22 cellular contexts compared by ENCODE assay signal in genomic region chr9:122222741-122223140, GRCh38. TPM values are rescaled to one million over a fixed set of nuclear protein-coding genes. Genes with fewer than 3 reads are reported as not detected.
DNase-seq lines count a peak whose midpoint lies in the region; ATAC-seq, FAIRE-seq and TF ChIP-seq lines count a peak whose summit lies in the region.
"Had no signal": no experiment of that assay in that cellular context is flagged by ENCODE, and none has a peak within 500 bp of the region (broad histone marks: within the 10 kb centered on the region; RNA-seq: fewer than 3 reads in every experiment).

No MANE protein-coding gene starts in this region.

- no peak for TF ChIP-seq CTCF in SK-N-SH (IDR thresholded peaks at IDR 0.05)
- TF ChIP-seq CTCF in NB4 (IDR thresholded peaks at IDR 0.05; ENCODE audit: low read depth, low read length) = no peak
- TF ChIP-seq CTCF in bronchial epithelial cell (IDR thresholded peaks at IDR 0.05; ENCODE audit: insufficient read depth, low read length, severe bottlenecking) = no peak

- CTCF ChIA-PET in SK-N-SH (lab: Yijun Ruan, JAX) = interaction anchor here (1.5 kb wide), 1 partner anchor 123 kb away, joined by 8 read pairs; no protein-coding TSS in a partner anchor

- ATAC-seq in SK-N-SH treated with all-trans-retinoic acid at 6 μM for 48 hours (no peak), sciatic nerve (no peak), HG03135 (IDR thresholded peaks at IDR 0.05; ENCODE audit: unreplicated experiment) (no peak), HG02885 (IDR thresholded peaks at IDR 0.05; ENCODE audit: poor library complexity, unreplicated experiment) (no peak)

- no peaks in the 10 kb centered on the region for H4K20me1 ChIP-seq in SK-N-SH (ENCODE audit: insufficient read depth)

- H3K79me2 ChIP-seq in SK-N-SH (ENCODE audit: insufficient read depth) = no peaks in the 10 kb centered on the region

- WGBS in SK-N-SH (ENCODE audit: low lambda C conversion rate) = 38% methylated on average over 5 of the region's 5 CpGs

- intact Hi-C loops in sciatic nerve (cut with DNase I) = no loop called here

- H3K4me2 ChIP-seq in SK-N-SH = no peak overlapping the region

- H3K27me3 ChIP-seq in SK-N-SH (ENCODE audit: insufficient read depth) = peaks cover 99% of the 10 kb centered on the region
- H3K27me3 ChIP-seq in bronchial epithelial cell (ENCODE audit: control insufficient read depth, insufficient read depth, low read length) = peaks cover 82% of the 10 kb centered on the region

- H3K9me3 ChIP-seq in SK-N-SH = no peaks in the 10 kb centered on the region

- H3K9ac ChIP-seq in SK-N-SH = no peak overlapping the region
- H3K9ac ChIP-seq: GM23248 had no signal

- POLR2A ChIA-PET in SK-N-SH (lab: Yijun Ruan, JAX) = no interaction called here

- no peak for TF ChIP-seq EP300 in SK-N-SH (IDR thresholded peaks at IDR 0.05; ENCODE audit: borderline replicate concordance in 1 of 2, low read depth in 1 of 2, low read length in 1 of 2)

- no peak overlapping the region for H2AFZ ChIP-seq in SK-N-SH (ENCODE audit: low read depth)
- H2AFZ ChIP-seq: GM23248 had no signal

- peaks cover 1% of the 10 kb centered on the region for H3F3A ChIP-seq in SK-N-SH (replicated peaks; ENCODE audit: insufficient read depth)

- no peak for TF ChIP-seq RAD21 in SK-N-SH (IDR thresholded peaks at IDR 0.05; ENCODE audit: low read length)

- peak; percentile 13 for FAIRE-seq in bronchial epithelial cell (lab: Jason Lieb, UNC)
- FAIRE-seq: D721Med had no signal

- H3K4me3 ChIP-seq in SK-N-SH (ENCODE audit: low read depth in 2 of 2, low read length in 1 of 2) = no peak overlapping the region
- H3K4me3 ChIP-seq in NB4 (ENCODE audit: low read depth, low read length) = no peak overlapping the region
- no peak overlapping the region for H3K4me3 ChIP-seq in bronchial epithelial cell (ENCODE audit: low read depth, low read length)
- H3K4me3 ChIP-seq: GM23248 had no signal

- no peak for TF ChIP-seq POLR2A in NB4 (IDR thresholded peaks at IDR 0.05; ENCODE audit: extremely low read depth, insufficient read length)

- peak; percentile 21 for DNase-seq in SK-N-SH
- DNase-seq in NB4 (ENCODE audit: low read depth) = peak; percentile 56
- DNase-seq in bronchial epithelial cell (ENCODE audit: low read depth) = no peak
- peak; percentile 44 for DNase-seq in sciatic nerve (ENCODE audit: low spot score)
- DNase-seq in cerebellar nuclear complex (lab: John Stamatoyannopoulos, UW) = no peak
- DNase-seq: 8988T, DMS53, GDM1, GM23248, HCEC 1CT, KG1, NCI-H1417, NCI-H1694 treated with DMSO at 0.1 percent for 48 hours, NCI-H446 treated with DMSO at 0.1 percent for 48 hours, NCI-H526 treated with DMSO at 0.1 percent for 48 hours, Right ventricle myocardium superior, SW 1271 had no signal

- H3K9me2 ChIP-seq in SK-N-SH = no peaks in the 10 kb centered on the region

- H3K4me1 ChIP-seq in SK-N-SH (ENCODE audit: control insufficient read depth in 1 of 2, insufficient read depth in 2 of 2, low read depth in 1 of 2, low read length in 1 of 2) = peaks cover 0 to 10% of the 10 kb centered on the region in 2 experiments; a peak in 2 of 4 replicates

- no peak overlapping the region for H3K27ac ChIP-seq in SK-N-SH (ENCODE audit: low read depth in 2 of 2, low read length in 1 of 2)
- H3K27ac ChIP-seq: C4-2B, GM23248 had no signal

- H3K36me3 ChIP-seq in SK-N-SH (replicated peaks in 1 of 2; ENCODE audit: control insufficient read depth in 1 of 2, insufficient read depth in 2 of 2, low read length in 1 of 2) (no peaks in the 10 kb centered on the region), bronchial epithelial cell (ENCODE audit: control insufficient read depth, insufficient read depth, low read length) (no peaks in the 10 kb centered on the region)

TF ChIP-seq in SK-N-SH, 30 proteins besides CTCF, POLR2A, EP300 and RAD21 (continues in another document):
- TF ChIP-seq RXRA (IDR thresholded peaks at IDR 0.05; ENCODE audit: borderline replicate concordance, low read depth) (no peak), USF2 (IDR thresholded peaks at IDR 0.05; ENCODE audit: borderline replicate concordance, low read depth, low read length) (no peak), REST (IDR thresholded peaks at IDR 0.05; ENCODE audit: low read depth, low read length) (no peak)

TF ChIP-seq in SK-N-SH treated with all-trans-retinoic acid at 6 μM for 48 hours, 23 proteins besides CTCF, POLR2A, EP300 and RAD21 (continues in another document):
- no peak for TF ChIP-seq ESRRG (CRISPR knock-in tag; IDR thresholded peaks at IDR 0.05)
- no peak for TF ChIP-seq ZNF70 (CRISPR knock-in tag; IDR thresholded peaks at IDR 0.05)
- no peak for TF ChIP-seq ZC3H10 (CRISPR knock-in tag; IDR thresholded peaks at IDR 0.05)
- TF ChIP-seq TCF4 (CRISPR knock-in tag; IDR thresholded peaks at IDR 0.05; ENCODE audit: borderline replicate concordance) = no peak
- no peak for TF ChIP-seq TOX (CRISPR knock-in tag; IDR thresholded peaks at IDR 0.05; ENCODE audit: borderline replicate concordance)
- no peak for TF ChIP-seq BACH2 (CRISPR knock-in tag; IDR thresholded peaks at IDR 0.05; ENCODE audit: borderline replicate concordance)
- no peak for TF ChIP-seq OSR1 (CRISPR knock-in tag; IDR thresholded peaks at IDR 0.05)
- no peak for TF ChIP-seq PPARA (CRISPR knock-in tag; IDR thresholded peaks at IDR 0.05; ENCODE audit: borderline replicate concordance)
- TF ChIP-seq CSDC2 (CRISPR knock-in tag; IDR thresholded peaks at IDR 0.05) = no peak
- no peak for TF ChIP-seq POU6F1 (CRISPR knock-in tag; IDR thresholded peaks at IDR 0.05; ENCODE audit: borderline replicate concordance, low read depth)
- TF ChIP-seq ZFP3 (CRISPR knock-in tag; IDR thresholded peaks at IDR 0.05) = no peak
- no peak for TF ChIP-seq PATZ1 (CRISPR knock-in tag; IDR thresholded peaks at IDR 0.05; ENCODE audit: borderline replicate concordance)
- TF ChIP-seq SNAI2 (CRISPR knock-in tag; IDR thresholded peaks at IDR 0.05) = no peak
- TF ChIP-seq ARNTL (CRISPR knock-in tag; IDR thresholded peaks at IDR 0.05; ENCODE audit: borderline replicate concordance, low read depth) = no peak

RNA-seq across cellular contexts. Expression of gene LHX6, which starts 6.0 kb away (rescaled TPM):
- polyA plus RNA-seq in SK-N-SH (2012; rRNA removed) = 0.02 TPM in 1 of 2 replicates, not detected in the other
- 0.01 and 0.04 TPM in 2 replicates for polyA plus RNA-seq in SK-N-SH (2012; cell fraction: cytosol; rRNA removed)
- 0.05 TPM in 1 of 2 replicates, not detected in the other for polyA plus RNA-seq in SK-N-SH (2012; cell fraction: nucleus; rRNA removed)
- total RNA-seq in bronchial epithelial cell = 0.13 and 0.26 TPM in 2 replicates
- total RNA-seq in sciatic nerve = 11.5 TPM
- total RNA-seq: GM23248 had no signal
- polyA plus RNA-seq: GM23248 had no signal

RNA-seq across cellular contexts. Expression of gene RBM18, which starts 41.9 kb away (rescaled TPM):
- 8.2 and 13.1 TPM in 2 replicates for polyA plus RNA-seq in SK-N-SH (2012; rRNA removed)
- 13.6 and 16.6 TPM in 2 replicates for polyA plus RNA-seq in SK-N-SH (2012; cell fraction: cytosol; rRNA removed)
- polyA plus RNA-seq in SK-N-SH (2012; cell fraction: nucleus; rRNA removed) = 4.1 and 8.3 TPM in 2 replicates
- total RNA-seq in bronchial epithelial cell = 8.4 and 9.5 TPM in 2 replicates
- total RNA-seq in sciatic nerve = 16.0 TPM

RNA-seq across cellular contexts. Expression of gene MRRF, which starts 41.9 kb away (rescaled TPM):
- polyA plus RNA-seq in SK-N-SH (2012; rRNA removed) = 35.1 and 50.6 TPM in 2 replicates
- 38.8 and 39.2 TPM in 2 replicates for polyA plus RNA-seq in SK-N-SH (2012; cell fraction: cytosol; rRNA removed)
- 38.8 and 91.9 TPM in 2 replicates for polyA plus RNA-seq in SK-N-SH (2012; cell fraction: nucleus; rRNA removed)
- total RNA-seq in bronchial epithelial cell (30.7 and 52.7 TPM in 2 replicates), sciatic nerve (25.9 TPM)

Comparison
In these comparisons a context has a peak if more than half of its experiments do, and no peak if none do; other contexts are left out.
1. DNase-seq: peak in SK-N-SH (single experiment), NB4 (single experiment) and sciatic nerve (single experiment); none in bronchial epithelial cell (single experiment) and cerebellar nuclear complex (0 of 2).